11 cellular contexts compared by ENCODE assay signal in genomic region chr5:141597394-141597793, GRCh38. TPM values are rescaled to one million over a fixed set of nuclear protein-coding genes. Genes with fewer than 3 reads are reported as not detected.
DNase-seq lines count a peak whose midpoint lies in the region; ATAC-seq and TF ChIP-seq lines count a peak whose summit lies in the region.
"Had no signal": no experiment of that assay in that cellular context is flagged by ENCODE, and none has a peak within 500 bp of the region (broad histone marks: within the 10 kb centered on the region; RNA-seq: fewer than 3 reads in every experiment).

No MANE protein-coding gene starts in this region.

- H3K27me3 ChIP-seq in heart right ventricle: no peaks in the 10 kb centered on the region
- no peaks in the 10 kb centered on the region for H3K27me3 ChIP-seq in right atrium auricular region
- no peaks in the 10 kb centered on the region for H3K27me3 ChIP-seq in stomach
- H3K27me3 ChIP-seq: suprapubic skin had no signal

- no peak for TF ChIP-seq CTCF in heart right ventricle (IDR thresholded peaks at IDR 0.05)
- TF ChIP-seq CTCF in right atrium auricular region (IDR thresholded peaks at IDR 0.05): no peak
- no peak for TF ChIP-seq CTCF in stomach (IDR thresholded peaks at IDR 0.05)

- H3K4me1 ChIP-seq in heart right ventricle (peaks cover 0 to 68% (median 33%) of the 10 kb centered on the region in 9 donors), right atrium auricular region (peaks cover 0 to 29% of the 10 kb centered on the region in 2 donors), stomach (peaks cover 0 to 63% (median 28%) of the 10 kb centered on the region in 4 donors)

- ATAC-seq in heart right ventricle: no peak
- no peak for ATAC-seq in effector memory CD8-positive, alpha-beta T cell (replicated peaks)
- no peak for ATAC-seq in GM21381 (IDR thresholded peaks at IDR 0.05; ENCODE audit: unreplicated experiment)

- no peak for TF ChIP-seq POLR2A in stomach (IDR thresholded peaks at IDR 0.05)

- H3K36me3 Mint-ChIP-seq in effector memory CD8-positive, alpha-beta T cell (ENCODE audit: insufficient read depth): peaks cover 19% of the 10 kb centered on the region

- no peak for DNase-seq in heart right ventricle
- no peak for DNase-seq in right atrium auricular region (ENCODE audit: low spot score)
- DNase-seq in NCI-H2171 treated with DMSO at 0.1 percent for 48 hours (lab: John Stamatoyannopoulos, UW): peak; percentile 76
- DNase-seq in effector memory CD8-positive, alpha-beta T cell: no peak
- no peak for DNase-seq in stomach
- no peak for DNase-seq in activated CD8-positive, alpha-beta memory T cell treated with anti-CD3 and anti-CD28 coated beads for 24 hours
- no peak for DNase-seq in A172 (ENCODE audit: low spot score)
- DNase-seq: NCI-H526; stimulated activated CD4-positive, alpha-beta T cell treated with anti-CD3 and anti-CD28 coated beads, Interleukin-2, amount 100 ng/mL, for 48 hours had no signal

- intact Hi-C loops in heart right ventricle (cut with DNase I) (no loop called here), stomach (cut with DNase I; ENCODE audit: low total_unique reads) (no loop called here)

- H3K4me3 ChIP-seq in heart right ventricle (no peak overlapping the region), right atrium auricular region (no peak overlapping the region), stomach (no peak overlapping the region)
- H3K4me3 ChIP-seq: suprapubic skin had no signal

- WGBS in heart right ventricle, 2 donors: 60 to 67% methylated on average over 2 of the region's 2 CpGs
- WGBS in stomach, 5 donors: 50 to 58% (median 55%) methylated on average over 2 of the region's 2 CpGs

- peak overlapping the region; percentile 27 to 49 for H3K4me3 Mint-ChIP-seq in effector memory CD8-positive, alpha-beta T cell

- TF ChIP-seq EP300 in stomach (IDR thresholded peaks at IDR 0.05): no peak

- peak overlapping the region; percentile 52 to 87 for H3K27ac Mint-ChIP-seq in effector memory CD8-positive, alpha-beta T cell

- H3K27me3 Mint-ChIP-seq in effector memory CD8-positive, alpha-beta T cell: no peaks in the 10 kb centered on the region

- H3K36me3 ChIP-seq in heart right ventricle: peaks cover 0 to 18% (median 0%) of the 10 kb centered on the region in 9 donors
- no peaks in the 10 kb centered on the region for H3K36me3 ChIP-seq in right atrium auricular region
- H3K36me3 ChIP-seq in stomach: peaks cover 0 to 21% (median 12%) of the 10 kb centered on the region in 4 donors
- H3K36me3 ChIP-seq: suprapubic skin had no signal

- H3K9me3 ChIP-seq in heart right ventricle (peaks cover 0 to 15% (median 0%) of the 10 kb centered on the region in 11 donors), right atrium auricular region (no peaks in the 10 kb centered on the region), stomach (no peaks in the 10 kb centered on the region)
- H3K9me3 ChIP-seq: suprapubic skin had no signal

- peaks cover 47 to 50% of the 10 kb centered on the region in 2 donors for H3K4me1 Mint-ChIP-seq in effector memory CD8-positive, alpha-beta T cell (ENCODE audit: low read depth in 2 of 2)

- H3K27ac ChIP-seq in heart right ventricle (peak overlapping the region in 7 of 10 donors; percentile 19 to 84 (median 71)), right atrium auricular region (peak overlapping the region in 1 of 2 donors; percentile 79), stomach (peak overlapping the region in 3 of 5 donors; percentile 5 to 57 (median 11))
- H3K27ac ChIP-seq: suprapubic skin had no signal

- H3K9me3 Mint-ChIP-seq in effector memory CD8-positive, alpha-beta T cell: no peaks in the 10 kb centered on the region

RNA-seq across cellular contexts. Expression of gene DIAPH1, which starts 21.4 kb away (rescaled TPM):
- 10 to 100 TPM; 27.3 to 93.2 (median 46.9) TPM for total RNA-seq in heart right ventricle
- 10 to 100 TPM; 28.4 to 48.6 TPM for polyA plus RNA-seq in heart right ventricle
- total RNA-seq in right atrium auricular region: 10 to 100 TPM; 18.7 to 82.7 TPM
- 100 to 1,000 TPM in 1 of 5 donors, 10 to 100 TPM in 4; 18.0 to 181 (median 77.0) TPM for total RNA-seq in stomach
- polyA plus RNA-seq in stomach: 10 to 100 TPM; 41.4 to 98.1 (median 76.1) TPM
- 28.2 and 32.9 TPM in 2 replicates for total RNA-seq in A172 (2014; rRNA removed; shearing (Covaris generic))

RNA-seq across cellular contexts. Expression of gene HDAC3, which starts 39.3 kb away (rescaled TPM):
- 10 to 100 TPM; 30.9 to 43.0 (median 32.7) TPM for total RNA-seq in heart right ventricle
- 10 to 100 TPM; 27.7 to 38.2 TPM for polyA plus RNA-seq in heart right ventricle
- 10 to 100 TPM; 21.0 to 22.2 TPM for total RNA-seq in right atrium auricular region
- 10 to 100 TPM; 37.1 to 64.3 (median 48.4) TPM for total RNA-seq in stomach
- 10 to 100 TPM; 34.7 to 51.8 (median 36.2) TPM for polyA plus RNA-seq in stomach
- total RNA-seq in A172 (2014; rRNA removed; shearing (Covaris generic)): 74.1 and 78.7 TPM in 2 replicates

RNA-seq across cellular contexts. Expression of gene RELL2, which starts 39.4 kb away (rescaled TPM):
- 1 to 10 TPM in 2 of 10 donors, under 1 TPM in 8; 0.33 to 1.3 (median 0.51) TPM for total RNA-seq in heart right ventricle
- 1 to 10 TPM; 2.6 to 3.2 TPM for polyA plus RNA-seq in heart right ventricle
- 1 to 10 TPM in 1 of 2 donors, under 1 TPM in 1; 0.41 to 1.3 TPM for total RNA-seq in right atrium auricular region
- total RNA-seq in stomach: 1 to 10 TPM in 3 of 5 donors, under 1 TPM in 1, not detected in 1; 0.45 to 2.2 (median 1.1) TPM
- 1 to 10 TPM in 2 of 3 donors, under 1 TPM in 1; 0.61 to 4.9 (median 1.8) TPM for polyA plus RNA-seq in stomach
- total RNA-seq in A172 (2014; rRNA removed; shearing (Covaris generic)): 6.9 and 10.4 TPM in 2 replicates

RNA-seq across cellular contexts. Expression of gene FCHSD1, which starts 53.8 kb away (rescaled TPM):
- total RNA-seq in heart right ventricle (1 to 10 TPM; 1.2 to 6.5 (median 2.6) TPM), right atrium auricular region (1 to 10 TPM; 5.1 to 6.4 TPM), stomach (10 to 100 TPM; 12.3 to 66.5 (median 28.0) TPM)
- polyA plus RNA-seq in heart right ventricle (1 to 10 TPM; 2.9 to 6.8 TPM), stomach (1 to 10 TPM; 5.0 to 9.9 (median 9.0) TPM)
- total RNA-seq in A172 (2014; rRNA removed; shearing (Covaris generic)): 7.1 and 21.6 TPM in 2 replicates
